20 cellular contexts compared by ENCODE assay signal in genomic region chr5:32814620-32815019, GRCh38.
A peak's percentile ranks its signal among the peaks of the same experiment; 100 is the strongest.
DNase-seq lines count a peak whose midpoint lies in the region; ATAC-seq and TF ChIP-seq lines count a peak whose summit lies in the region.
"Had no signal": no experiment of that assay in that cellular context is flagged by ENCODE, and none has a peak within 500 bp of the region (broad histone marks: within the 10 kb centered on the region; RNA-seq: fewer than 3 reads in every experiment).

No MANE protein-coding gene starts in this region.

- ATAC-seq in PC-3: peak; percentile 88
- ATAC-seq: HCT116; stimulated activated memory B cell treated with anti-CD40 and anti-IgM and Interleukin-4, amounts not matched to agents 10 μg/mL and 1 μg/mL and 100 μg/mL, for 72 hours; upper lobe of right lung had no signal

- H3K9ac ChIP-seq in PC-3 (ENCODE audit: low read length): no peak overlapping the region
- H3K9ac ChIP-seq: BLaER1 treated with 17β-estradiol and CSF1 and Interleukin-3, amounts not matched to agents 10 nM and 100 nM; neural progenitor cell had no signal

- H3K79me2 ChIP-seq in PC-3 (ENCODE audit: low read length): no peaks in the 10 kb centered on the region

- no peaks in the 10 kb centered on the region for H3K36me3 Mint-ChIP-seq in activated naive CD4-positive, alpha-beta T cell treated with anti-CD3 and anti-CD28 coated beads for 36 hours (ENCODE audit: low read depth)
- H3K36me3 Mint-ChIP-seq: brain; neural progenitor cell; stimulated activated memory B cell treated with anti-CD40 and anti-IgM and Interleukin-4, amounts not matched to agents 10 μg/mL and 1 μg/mL and 100 μg/mL, for 72 hours had no signal

- no peak overlapping the region for H3K4me3 Mint-ChIP-seq in activated naive CD4-positive, alpha-beta T cell treated with anti-CD3 and anti-CD28 coated beads for 36 hours
- H3K4me3 Mint-ChIP-seq: brain; neural progenitor cell; stimulated activated memory B cell treated with anti-CD40 and anti-IgM and Interleukin-4, amounts not matched to agents 10 μg/mL and 1 μg/mL and 100 μg/mL, for 72 hours had no signal

- H4K20me1 ChIP-seq in PC-3 (ENCODE audit: low read length): no peaks in the 10 kb centered on the region
- H4K20me1 ChIP-seq: BLaER1 treated with 17β-estradiol and CSF1 and Interleukin-3, amounts not matched to agents 10 nM and 100 nM had no signal

- H2AFZ ChIP-seq in PC-3 (ENCODE audit: low read length): no peak overlapping the region
- H2AFZ ChIP-seq: neural progenitor cell, PC-9 had no signal

- no peaks in the 10 kb centered on the region for H3K4me1 Mint-ChIP-seq in activated naive CD4-positive, alpha-beta T cell treated with anti-CD3 and anti-CD28 coated beads for 36 hours (ENCODE audit: low read depth)
- H3K4me1 Mint-ChIP-seq: brain; neural progenitor cell; stimulated activated memory B cell treated with anti-CD40 and anti-IgM and Interleukin-4, amounts not matched to agents 10 μg/mL and 1 μg/mL and 100 μg/mL, for 72 hours had no signal

- H3K9me3 Mint-ChIP-seq in activated naive CD4-positive, alpha-beta T cell treated with anti-CD3 and anti-CD28 coated beads for 36 hours: peaks cover 2% of the 10 kb centered on the region
- H3K9me3 Mint-ChIP-seq: neural progenitor cell had no signal

- intact Hi-C loops in PC-3 (cut with micrococcal nuclease) (no loop called here), prostate gland (cut with DNase I) (no loop called here)
- intact Hi-C loops in activated naive CD4-positive, alpha-beta T cell treated with anti-CD3 and anti-CD28 coated beads for 36 hours (cut with micrococcal nuclease): no loop called here

- H3K36me3 ChIP-seq in PC-3 (ENCODE audit: low read depth, low read length) (no peaks in the 10 kb centered on the region), prostate gland (no peaks in the 10 kb centered on the region)
- H3K36me3 ChIP-seq: BLaER1 treated with 17β-estradiol and CSF1 and Interleukin-3, amounts not matched to agents 10 nM and 100 nM; neural progenitor cell; upper lobe of right lung had no signal

- no peaks in the 10 kb centered on the region for H3K27me3 ChIP-seq in PC-3 (ENCODE audit: low read length)
- H3K27me3 ChIP-seq in prostate gland (replicated peaks; ENCODE audit: insufficient read depth): no peaks in the 10 kb centered on the region
- H3K27me3 ChIP-seq: BLaER1 treated with 17β-estradiol and CSF1 and Interleukin-3, amounts not matched to agents 10 nM and 100 nM; neural progenitor cell; upper lobe of right lung had no signal

- CTCF ChIA-PET in PC-3 (lab: Charles Lee): interaction anchor here (0.6 kb wide), 1 partner anchor 121 kb away, joined by 3 read pairs; no protein-coding TSS in a partner anchor
- CTCF ChIA-PET in activated naive CD4-positive, alpha-beta T cell treated with anti-CD3 and anti-CD28 coated beads for 36 hours (lab: Charles Lee): no interaction called here

- peak overlapping the region; percentile 4; the same call in 1 of the 2 replicates for H3K4me2 ChIP-seq in PC-3 (ENCODE audit: low read length)
- H3K4me2 ChIP-seq: BLaER1 treated with 17β-estradiol and CSF1 and Interleukin-3, amounts not matched to agents 10 nM and 100 nM; neural progenitor cell; PC-9 had no signal

- in situ Hi-C loops in Caki2 (cut with HindIII; ENCODE audit: low pct_unique_long_range_greater_than_20kb, low sequenced_read_pairs): no loop called here

- H3K9me3 ChIP-seq in PC-3 (ENCODE audit: low read length): no peaks in the 10 kb centered on the region
- no peaks in the 10 kb centered on the region for H3K9me3 ChIP-seq in prostate gland
- H3K9me3 ChIP-seq: upper lobe of right lung had no signal

- BruUV-seq in PC-3 (replicated peaks; lab: Mats Ljungman, UMichigan): no TSS peak

- no peaks in the 10 kb centered on the region for H3K9me2 ChIP-seq in PC-3 (replicated peaks; ENCODE audit: low read length)

- no peaks in the 10 kb centered on the region for H3K27me3 Mint-ChIP-seq in activated naive CD4-positive, alpha-beta T cell treated with anti-CD3 and anti-CD28 coated beads for 36 hours (ENCODE audit: low read depth)
- H3K27me3 Mint-ChIP-seq: brain; stimulated activated memory B cell treated with anti-CD40 and anti-IgM and Interleukin-4, amounts not matched to agents 10 μg/mL and 1 μg/mL and 100 μg/mL, for 72 hours had no signal

- no peak for TF ChIP-seq CTCF in PC-3 (conservative IDR thresholded peaks at IDR 0.05; ENCODE audit: low read depth, low read length)
- TF ChIP-seq CTCF in choroid plexus epithelial cell (conservative IDR thresholded peaks at IDR 0.05; ENCODE audit: low read depth, low read length): no peak
- TF ChIP-seq CTCF in prostate gland (IDR thresholded peaks at IDR 0.05): no peak

- peak; percentile 67 for DNase-seq in Caki2 (ENCODE audit: low read depth)
- peak; percentile 84 for DNase-seq in PC-3
- DNase-seq in choroid plexus epithelial cell (ENCODE audit: low read depth): peak; percentile 72
- peak; percentile 27 for DNase-seq in prostate gland (ENCODE audit: low spot score)
- DNase-seq in activated naive CD4-positive, alpha-beta T cell treated with anti-CD3 and anti-CD28 coated beads for 36 hours: no peak
- DNase-seq in NCI-H510A (lab: John Stamatoyannopoulos, UW): no peak
- no peak for DNase-seq in Kasumi-1 (lab: John Stamatoyannopoulos, UW)
- no peak for DNase-seq in NCI-H748 treated with DMSO at 0.1 percent for 48 hours (lab: John Stamatoyannopoulos, UW)
- DNase-seq: activated effector memory CD4-positive, alpha-beta T cell treated with anti-CD3 and anti-CD28 coated beads, Interleukin-2, amount 50 U/mL, for 16 hours; head of caudate nucleus; KG1; NCI-H1436; NCI-H510A treated with DMSO at 0.1 percent for 48 hours; PC-9; upper lobe of right lung had no signal

- H3K27ac Mint-ChIP-seq in activated naive CD4-positive, alpha-beta T cell treated with anti-CD3 and anti-CD28 coated beads for 36 hours: no peak overlapping the region
- H3K27ac Mint-ChIP-seq: brain; neural progenitor cell; stimulated activated memory B cell treated with anti-CD40 and anti-IgM and Interleukin-4, amounts not matched to agents 10 μg/mL and 1 μg/mL and 100 μg/mL, for 72 hours had no signal

- H3K27ac ChIP-seq in PC-3 (ENCODE audit: low read length) (peak overlapping the region; percentile 27), prostate gland (no peak overlapping the region)
- H3K27ac ChIP-seq: BLaER1 treated with 17β-estradiol and CSF1 and Interleukin-3, amounts not matched to agents 10 nM and 100 nM; neural progenitor cell; PC-9; upper lobe of right lung had no signal

- POLR2A ChIA-PET in PC-3 (lab: Charles Lee; ENCODE audit: unreplicated experiment): no interaction called here

- H3K4me3 ChIP-seq in PC-3 (ENCODE audit: low read length) (no peak overlapping the region), choroid plexus epithelial cell (ENCODE audit: low read depth, low read length) (no peak overlapping the region), prostate gland (no peak overlapping the region)
- H3K4me3 ChIP-seq: BLaER1 treated with 17β-estradiol and CSF1 and Interleukin-3, amounts not matched to agents 10 nM and 100 nM; neural progenitor cell; PC-9; upper lobe of right lung had no signal

- peaks cover 24% of the 10 kb centered on the region for H3K4me1 ChIP-seq in PC-3 (ENCODE audit: insufficient read depth, low read length)
- no peaks in the 10 kb centered on the region for H3K4me1 ChIP-seq in prostate gland (replicated peaks)
- H3K4me1 ChIP-seq: BLaER1 treated with 17β-estradiol and CSF1 and Interleukin-3, amounts not matched to agents 10 nM and 100 nM; neural progenitor cell; upper lobe of right lung had no signal

- no peak for TF ChIP-seq POLR2A in prostate gland (IDR thresholded peaks at IDR 0.05)

- H3F3A ChIP-seq in PC-3 (ENCODE audit: low read length, unreplicated experiment): no peaks in the 10 kb centered on the region

Comparison
In these comparisons a context has a peak if more than half of its experiments do, and no peak if none do; other contexts are left out.
1. DNase-seq: peak in Caki2 (single experiment), PC-3 (single experiment), choroid plexus epithelial cell (single experiment) and prostate gland (single experiment); none in activated naive CD4-positive, alpha-beta T cell treated with anti-CD3 and anti-CD28 coated beads for 36 hours (single experiment), NCI-H510A (single experiment), Kasumi-1 (0 of 2) and NCI-H748 treated with DMSO at 0.1 percent for 48 hours (single experiment).